In the genomic region with DNA sequence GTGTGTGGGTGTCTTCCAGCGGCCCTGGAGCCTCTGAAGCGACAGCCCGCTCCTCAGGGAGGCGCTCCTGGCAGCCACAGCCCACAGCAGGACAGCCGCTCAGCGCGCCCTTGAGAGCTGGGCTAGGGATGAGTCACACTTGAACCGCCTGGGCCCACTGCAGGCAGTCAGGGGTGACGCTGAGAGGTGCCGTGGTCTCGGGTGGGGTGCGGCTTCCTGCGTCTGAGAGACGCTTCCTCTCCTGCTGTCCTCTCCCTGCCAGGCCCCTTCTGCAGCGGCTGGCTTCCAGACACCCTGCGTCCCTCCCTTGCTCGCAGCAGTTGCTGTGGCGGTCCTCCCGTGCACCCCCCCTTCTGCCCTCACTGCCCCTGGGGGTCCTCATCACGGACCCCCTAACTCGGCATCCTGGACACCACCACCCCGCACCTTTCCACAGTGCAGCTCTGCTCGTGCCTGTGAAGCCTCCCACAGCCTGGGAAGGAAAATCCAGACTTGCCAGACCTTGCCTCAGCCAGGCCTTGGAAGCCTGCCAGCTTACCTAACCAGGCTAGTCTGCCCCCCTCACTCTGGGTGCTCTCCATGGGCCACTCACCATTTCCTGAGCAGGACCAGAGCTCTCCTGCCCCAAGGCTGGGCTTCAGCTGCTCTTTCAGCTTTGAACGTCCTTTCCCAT, we compare ENCODE assay signal across 1 cellular context.
TF ChIP-seq lines count a peak whose summit lies in the region.

No MANE protein-coding gene starts in this region.

TF ChIP-seq in GM12878, 131 proteins besides CTCF, POLR2A, EP300 and RAD21 (continued from another document and continues in another):
- TF ChIP-seq, protein P1, sequence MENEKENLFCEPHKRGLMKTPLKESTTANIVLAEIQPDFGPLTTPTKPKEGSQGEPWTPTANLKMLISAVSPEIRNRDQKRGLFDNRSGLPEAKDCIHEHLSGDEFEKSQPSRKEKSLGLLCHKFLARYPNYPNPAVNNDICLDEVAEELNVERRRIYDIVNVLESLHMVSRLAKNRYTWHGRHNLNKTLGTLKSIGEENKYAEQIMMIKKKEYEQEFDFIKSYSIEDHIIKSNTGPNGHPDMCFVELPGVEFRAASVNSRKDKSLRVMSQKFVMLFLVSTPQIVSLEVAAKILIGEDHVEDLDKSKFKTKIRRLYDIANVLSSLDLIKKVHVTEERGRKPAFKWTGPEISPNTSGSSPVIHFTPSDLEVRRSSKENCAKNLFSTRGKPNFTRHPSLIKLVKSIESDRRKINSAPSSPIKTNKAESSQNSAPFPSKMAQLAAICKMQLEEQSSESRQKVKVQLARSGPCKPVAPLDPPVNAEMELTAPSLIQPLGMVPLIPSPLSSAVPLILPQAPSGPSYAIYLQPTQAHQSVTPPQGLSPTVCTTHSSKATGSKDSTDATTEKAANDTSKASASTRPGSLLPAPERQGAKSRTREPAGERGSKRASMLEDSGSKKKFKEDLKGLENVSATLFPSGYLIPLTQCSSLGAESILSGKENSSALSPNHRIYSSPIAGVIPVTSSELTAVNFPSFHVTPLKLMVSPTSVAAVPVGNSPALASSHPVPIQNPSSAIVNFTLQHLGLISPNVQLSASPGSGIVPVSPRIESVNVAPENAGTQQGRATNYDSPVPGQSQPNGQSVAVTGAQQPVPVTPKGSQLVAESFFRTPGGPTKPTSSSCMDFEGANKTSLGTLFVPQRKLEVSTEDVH (IDR thresholded peaks at IDR 0.05; ENCODE audit: low read depth, partially characterized antibody): no peak
- TF ChIP-seq, protein P2, sequence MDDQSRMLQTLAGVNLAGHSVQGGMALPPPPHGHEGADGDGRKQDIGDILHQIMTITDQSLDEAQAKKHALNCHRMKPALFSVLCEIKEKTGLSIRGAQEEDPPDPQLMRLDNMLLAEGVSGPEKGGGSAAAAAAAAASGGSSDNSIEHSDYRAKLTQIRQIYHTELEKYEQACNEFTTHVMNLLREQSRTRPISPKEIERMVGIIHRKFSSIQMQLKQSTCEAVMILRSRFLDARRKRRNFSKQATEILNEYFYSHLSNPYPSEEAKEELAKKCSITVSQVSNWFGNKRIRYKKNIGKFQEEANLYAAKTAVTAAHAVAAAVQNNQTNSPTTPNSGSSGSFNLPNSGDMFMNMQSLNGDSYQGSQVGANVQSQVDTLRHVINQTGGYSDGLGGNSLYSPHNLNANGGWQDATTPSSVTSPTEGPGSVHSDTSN (IDR thresholded peaks at IDR 0.05; ENCODE audit: insufficient replicate concordance, low read depth, low read length): no peak
- TF ChIP-seq EGR1 (IDR thresholded peaks at IDR 0.05; ENCODE audit: borderline replicate concordance in 1 of 2, low read depth in 2 of 2, low read length in 2 of 2) (no peak), EZH2 (IDR thresholded peaks at IDR 0.05; ENCODE audit: borderline replicate concordance, control insufficient read depth, low read depth, low read length) (no peak), SMC3 (IDR thresholded peaks at IDR 0.05; ENCODE audit: borderline replicate concordance, low read length) (no peak), ZNF274 (IDR thresholded peaks at IDR 0.05; ENCODE audit: insufficient read depth, insufficient read length) (no peak), POLR2AphosphoS2 (IDR thresholded peaks at IDR 0.05; ENCODE audit: low read depth, low read length) (no peak), ETV6 (conservative IDR thresholded peaks at IDR 0.05 in 1 of 2, IDR thresholded peaks at IDR 0.05 in 1 of 2; ENCODE audit: borderline replicate concordance in 1 of 2, low read depth in 1 of 2) (no peak), ZSCAN29 (IDR thresholded peaks at IDR 0.05) (no peak), EED (IDR thresholded peaks at IDR 0.05; ENCODE audit: low read depth) (peak; percentile 58; the same call in 1 of the 2 replicates), IKZF2 (IDR thresholded peaks at IDR 0.05) (peak in 1 of 2 experiments; percentile 71; a peak in 3 of 4 replicates), TCF3 (IDR thresholded peaks at IDR 0.05; ENCODE audit: borderline replicate concordance, insufficient read depth, low read depth, low read length) (0 out of 2 replicates have a peak, but pooled peaks have one; percentile 18), POLR2AphosphoS5 (IDR thresholded peaks at IDR 0.05; ENCODE audit: low read length) (peak; percentile 18; the same call in 1 of the 2 replicates), SIN3A (IDR thresholded peaks at IDR 0.05; ENCODE audit: low read depth, low read length) (no peak), YBX1 (IDR thresholded peaks at IDR 0.05) (no peak), SUPT20H (IDR thresholded peaks at IDR 0.05; ENCODE audit: borderline replicate concordance, control insufficient read depth, low read depth, low read length) (no peak), CREM (IDR thresholded peaks at IDR 0.05; ENCODE audit: low read depth) (peak; percentile 32; the same call in 1 of the 2 replicates), SIX5 (IDR thresholded peaks at IDR 0.05; ENCODE audit: low read depth, low read length, severe bottlenecking) (no peak), MEF2A (IDR thresholded peaks at IDR 0.05; ENCODE audit: insufficient read depth, low read depth, low read length) (no peak), DPF2 (IDR thresholded peaks at IDR 0.05) (peak; percentile 80; the same call in 1 of the 2 replicates), PML (IDR thresholded peaks at IDR 0.05; ENCODE audit: low read length) (no peak), MXI1 (IDR thresholded peaks at IDR 0.05; ENCODE audit: low read depth, low read length) (no peak), BRCA1 (IDR thresholded peaks at IDR 0.05; ENCODE audit: low read depth, low read length) (no peak), POU2F2 (IDR thresholded peaks at IDR 0.05; ENCODE audit: borderline replicate concordance, low read depth, low read length) (0 out of 3 replicates have a peak, but pooled peaks have one; percentile 18), SREBF2 (IDR thresholded peaks at IDR 0.05; ENCODE audit: low read length) (no peak), ZNF24 (IDR thresholded peaks at IDR 0.05) (no peak), MYC (IDR thresholded peaks at IDR 0.05; ENCODE audit: insufficient read depth, insufficient read length, insufficient replicate concordance, low read length, severe bottlenecking) (peak; percentile 6)
- TF ChIP-seq, protein P3, sequence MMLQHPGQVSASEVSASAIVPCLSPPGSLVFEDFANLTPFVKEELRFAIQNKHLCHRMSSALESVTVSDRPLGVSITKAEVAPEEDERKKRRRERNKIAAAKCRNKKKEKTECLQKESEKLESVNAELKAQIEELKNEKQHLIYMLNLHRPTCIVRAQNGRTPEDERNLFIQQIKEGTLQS (IDR thresholded peaks at IDR 0.05; ENCODE audit: borderline replicate concordance, extremely low read depth, low read depth, low read length): no peak
- TF ChIP-seq, protein P4, sequence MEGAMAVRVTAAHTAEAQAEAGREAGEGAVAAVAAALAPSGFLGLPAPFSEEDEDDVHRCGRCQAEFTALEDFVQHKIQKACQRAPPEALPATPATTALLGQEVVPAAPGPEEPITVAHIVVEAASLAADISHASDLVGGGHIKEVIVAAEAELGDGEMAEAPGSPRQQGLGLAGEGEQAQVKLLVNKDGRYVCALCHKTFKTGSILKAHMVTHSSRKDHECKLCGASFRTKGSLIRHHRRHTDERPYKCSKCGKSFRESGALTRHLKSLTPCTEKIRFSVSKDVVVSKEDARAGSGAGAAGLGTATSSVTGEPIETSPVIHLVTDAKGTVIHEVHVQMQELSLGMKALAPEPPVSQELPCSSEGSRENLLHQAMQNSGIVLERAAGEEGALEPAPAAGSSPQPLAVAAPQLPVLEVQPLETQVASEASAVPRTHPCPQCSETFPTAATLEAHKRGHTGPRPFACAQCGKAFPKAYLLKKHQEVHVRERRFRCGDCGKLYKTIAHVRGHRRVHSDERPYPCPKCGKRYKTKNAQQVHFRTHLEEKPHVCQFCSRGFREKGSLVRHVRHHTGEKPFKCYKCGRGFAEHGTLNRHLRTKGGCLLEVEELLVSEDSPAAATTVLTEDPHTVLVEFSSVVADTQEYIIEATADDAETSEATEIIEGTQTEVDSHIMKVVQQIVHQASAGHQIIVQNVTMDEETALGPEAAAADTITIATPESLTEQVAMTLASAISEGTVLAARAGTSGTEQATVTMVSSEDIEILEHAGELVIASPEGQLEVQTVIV (IDR thresholded peaks at IDR 0.05; ENCODE audit: borderline replicate concordance, partially characterized antibody): no peak
- TF ChIP-seq, protein P5, sequence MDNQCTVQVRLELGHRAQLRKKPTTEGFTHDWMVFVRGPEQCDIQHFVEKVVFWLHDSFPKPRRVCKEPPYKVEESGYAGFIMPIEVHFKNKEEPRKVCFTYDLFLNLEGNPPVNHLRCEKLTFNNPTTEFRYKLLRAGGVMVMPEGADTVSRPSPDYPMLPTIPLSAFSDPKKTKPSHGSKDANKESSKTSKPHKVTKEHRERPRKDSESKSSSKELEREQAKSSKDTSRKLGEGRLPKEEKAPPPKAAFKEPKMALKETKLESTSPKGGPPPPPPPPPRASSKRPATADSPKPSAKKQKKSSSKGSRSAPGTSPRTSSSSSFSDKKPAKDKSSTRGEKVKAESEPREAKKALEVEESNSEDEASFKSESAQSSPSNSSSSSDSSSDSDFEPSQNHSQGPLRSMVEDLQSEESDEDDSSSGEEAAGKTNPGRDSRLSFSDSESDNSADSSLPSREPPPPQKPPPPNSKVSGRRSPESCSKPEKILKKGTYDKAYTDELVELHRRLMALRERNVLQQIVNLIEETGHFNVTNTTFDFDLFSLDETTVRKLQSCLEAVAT (IDR thresholded peaks at IDR 0.05): no peak
- TF ChIP-seq, protein P6, sequence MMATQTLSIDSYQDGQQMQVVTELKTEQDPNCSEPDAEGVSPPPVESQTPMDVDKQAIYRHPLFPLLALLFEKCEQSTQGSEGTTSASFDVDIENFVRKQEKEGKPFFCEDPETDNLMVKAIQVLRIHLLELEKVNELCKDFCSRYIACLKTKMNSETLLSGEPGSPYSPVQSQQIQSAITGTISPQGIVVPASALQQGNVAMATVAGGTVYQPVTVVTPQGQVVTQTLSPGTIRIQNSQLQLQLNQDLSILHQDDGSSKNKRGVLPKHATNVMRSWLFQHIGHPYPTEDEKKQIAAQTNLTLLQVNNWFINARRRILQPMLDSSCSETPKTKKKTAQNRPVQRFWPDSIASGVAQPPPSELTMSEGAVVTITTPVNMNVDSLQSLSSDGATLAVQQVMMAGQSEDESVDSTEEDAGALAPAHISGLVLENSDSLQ (IDR thresholded peaks at IDR 0.05): 0 out of 2 replicates have a peak, but pooled peaks have one; percentile 13
- TF ChIP-seq, protein P7, sequence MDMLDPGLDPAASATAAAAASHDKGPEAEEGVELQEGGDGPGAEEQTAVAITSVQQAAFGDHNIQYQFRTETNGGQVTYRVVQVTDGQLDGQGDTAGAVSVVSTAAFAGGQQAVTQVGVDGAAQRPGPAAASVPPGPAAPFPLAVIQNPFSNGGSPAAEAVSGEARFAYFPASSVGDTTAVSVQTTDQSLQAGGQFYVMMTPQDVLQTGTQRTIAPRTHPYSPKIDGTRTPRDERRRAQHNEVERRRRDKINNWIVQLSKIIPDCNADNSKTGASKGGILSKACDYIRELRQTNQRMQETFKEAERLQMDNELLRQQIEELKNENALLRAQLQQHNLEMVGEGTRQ (IDR thresholded peaks at IDR 0.05; ENCODE audit: borderline replicate concordance, low read depth, low read length): no peak
- TF ChIP-seq, protein P8, sequence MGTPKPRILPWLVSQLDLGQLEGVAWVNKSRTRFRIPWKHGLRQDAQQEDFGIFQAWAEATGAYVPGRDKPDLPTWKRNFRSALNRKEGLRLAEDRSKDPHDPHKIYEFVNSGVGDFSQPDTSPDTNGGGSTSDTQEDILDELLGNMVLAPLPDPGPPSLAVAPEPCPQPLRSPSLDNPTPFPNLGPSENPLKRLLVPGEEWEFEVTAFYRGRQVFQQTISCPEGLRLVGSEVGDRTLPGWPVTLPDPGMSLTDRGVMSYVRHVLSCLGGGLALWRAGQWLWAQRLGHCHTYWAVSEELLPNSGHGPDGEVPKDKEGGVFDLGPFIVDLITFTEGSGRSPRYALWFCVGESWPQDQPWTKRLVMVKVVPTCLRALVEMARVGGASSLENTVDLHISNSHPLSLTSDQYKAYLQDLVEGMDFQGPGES (IDR thresholded peaks at IDR 0.05): no peak
- TF ChIP-seq, protein P9, sequence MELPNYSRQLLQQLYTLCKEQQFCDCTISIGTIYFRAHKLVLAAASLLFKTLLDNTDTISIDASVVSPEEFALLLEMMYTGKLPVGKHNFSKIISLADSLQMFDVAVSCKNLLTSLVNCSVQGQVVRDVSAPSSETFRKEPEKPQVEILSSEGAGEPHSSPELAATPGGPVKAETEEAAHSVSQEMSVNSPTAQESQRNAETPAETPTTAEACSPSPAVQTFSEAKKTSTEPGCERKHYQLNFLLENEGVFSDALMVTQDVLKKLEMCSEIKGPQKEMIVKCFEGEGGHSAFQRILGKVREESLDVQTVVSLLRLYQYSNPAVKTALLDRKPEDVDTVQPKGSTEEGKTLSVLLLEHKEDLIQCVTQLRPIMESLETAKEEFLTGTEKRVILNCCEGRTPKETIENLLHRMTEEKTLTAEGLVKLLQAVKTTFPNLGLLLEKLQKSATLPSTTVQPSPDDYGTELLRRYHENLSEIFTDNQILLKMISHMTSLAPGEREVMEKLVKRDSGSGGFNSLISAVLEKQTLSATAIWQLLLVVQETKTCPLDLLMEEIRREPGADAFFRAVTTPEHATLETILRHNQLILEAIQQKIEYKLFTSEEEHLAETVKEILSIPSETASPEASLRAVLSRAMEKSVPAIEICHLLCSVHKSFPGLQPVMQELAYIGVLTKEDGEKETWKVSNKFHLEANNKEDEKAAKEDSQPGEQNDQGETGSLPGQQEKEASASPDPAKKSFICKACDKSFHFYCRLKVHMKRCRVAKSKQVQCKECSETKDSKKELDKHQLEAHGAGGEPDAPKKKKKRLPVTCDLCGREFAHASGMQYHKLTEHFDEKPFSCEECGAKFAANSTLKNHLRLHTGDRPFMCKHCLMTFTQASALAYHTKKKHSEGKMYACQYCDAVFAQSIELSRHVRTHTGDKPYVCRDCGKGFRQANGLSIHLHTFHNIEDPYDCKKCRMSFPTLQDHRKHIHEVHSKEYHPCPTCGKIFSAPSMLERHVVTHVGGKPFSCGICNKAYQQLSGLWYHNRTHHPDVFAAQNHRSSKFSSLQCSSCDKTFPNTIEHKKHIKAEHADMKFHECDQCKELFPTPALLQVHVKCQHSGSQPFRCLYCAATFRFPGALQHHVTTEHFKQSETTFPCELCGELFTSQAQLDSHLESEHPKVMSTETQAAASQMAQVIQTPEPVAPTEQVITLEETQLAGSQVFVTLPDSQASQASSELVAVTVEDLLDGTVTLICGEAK (IDR thresholded peaks at IDR 0.05; ENCODE audit: borderline replicate concordance): no peak
